ENCODE assay signal across 9 cellular contexts in the genomic region with DNA sequence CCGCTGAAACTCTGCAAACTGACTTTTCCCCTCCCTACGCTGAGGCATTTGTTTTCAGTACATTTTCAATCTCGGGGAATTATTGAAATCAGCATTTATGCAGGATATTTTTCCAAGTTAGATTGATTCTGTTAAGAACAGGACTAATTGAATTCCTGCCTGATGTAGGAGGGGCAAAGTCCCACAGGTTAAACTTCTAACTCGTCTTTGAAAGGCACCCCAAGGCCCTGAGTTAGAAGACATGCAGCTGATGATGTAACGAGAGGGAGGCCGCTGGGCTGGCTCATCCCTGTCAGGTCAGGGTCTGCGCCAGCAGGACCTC.
DNase-seq lines count a peak whose midpoint lies in the region; ATAC-seq, FAIRE-seq and TF ChIP-seq lines count a peak whose summit lies in the region.
"Had no signal": no experiment of that assay in that cellular context is flagged by ENCODE, and none has a peak within 500 bp of the region (broad histone marks: within the 10 kb centered on the region; RNA-seq: fewer than 3 reads in every experiment).

No MANE protein-coding gene starts in this region.

- H4K8ac ChIP-seq in IMR-90 (ENCODE audit: low read depth in 2 of 2, low read length in 2 of 2), result no peak overlapping the region

- no peak overlapping the region for H4K91ac ChIP-seq in IMR-90 (ENCODE audit: insufficient read depth, low read depth, low read length)

- no peak overlapping the region for H2AK5ac ChIP-seq in IMR-90 (ENCODE audit: low read depth, low read length)

- no peak overlapping the region for H3K4me3 Mint-ChIP-seq in CD8-positive, alpha-beta T cell
- H3K4me3 Mint-ChIP-seq in astrocyte (ENCODE audit: unreplicated experiment), result no peak overlapping the region
- H3K4me3 Mint-ChIP-seq in osteocyte (ENCODE audit: unreplicated experiment), result no peak overlapping the region

- peaks cover 49% of the 10 kb centered on the region for H3K36me3 ChIP-seq in CD8-positive, alpha-beta T cell (ENCODE audit: insufficient read depth, low read length)
- H3K36me3 ChIP-seq in IMR-90 (ENCODE audit: control insufficient read depth, insufficient read depth, low read length), result no peaks in the 10 kb centered on the region
- no peaks in the 10 kb centered on the region for H3K36me3 ChIP-seq in astrocyte (ENCODE audit: insufficient read depth, low read length)
- no peaks in the 10 kb centered on the region for H3K36me3 ChIP-seq in thyroid gland
- H3K36me3 ChIP-seq: uterus had no signal

- H2BK20ac ChIP-seq in IMR-90 (ENCODE audit: low read depth, low read length), result no peak overlapping the region

- TF ChIP-seq POLR2A in IMR-90 (IDR thresholded peaks at IDR 0.05; ENCODE audit: low read depth, low read length) (no peak), thyroid gland (IDR thresholded peaks at IDR 0.05) (no peak)

- H3K56ac ChIP-seq in IMR-90 (ENCODE audit: extremely low read depth, insufficient read depth, low read length), result no peak overlapping the region

- H3K27ac ChIP-seq in CD8-positive, alpha-beta T cell (ENCODE audit: low read depth, low read length), result no peak overlapping the region
- H3K27ac ChIP-seq in IMR-90 (ENCODE audit: insufficient read depth, low read length) (no peak overlapping the region), astrocyte (ENCODE audit: low read depth, low read length) (no peak overlapping the region), thyroid gland (no peak overlapping the region)
- H3K27ac ChIP-seq: uterus had no signal

- no TSS peak for BruUV-seq in IMR-90 (replicated peaks; lab: Mats Ljungman, UMichigan)

- peaks cover 13% of the 10 kb centered on the region for H3K4me1 ChIP-seq in CD8-positive, alpha-beta T cell (ENCODE audit: insufficient read depth, low read length)
- H3K4me1 ChIP-seq in IMR-90 (ENCODE audit: control insufficient read depth, insufficient read depth, low read length), result no peaks in the 10 kb centered on the region
- no peaks in the 10 kb centered on the region for H3K4me1 ChIP-seq in astrocyte (ENCODE audit: insufficient read depth, low read length)
- peaks cover 0 to 11% of the 10 kb centered on the region in 2 donors for H3K4me1 ChIP-seq in thyroid gland
- H3K4me1 ChIP-seq: uterus had no signal

- H3K79me2 ChIP-seq in astrocyte (ENCODE audit: insufficient read depth, low read length), result no peaks in the 10 kb centered on the region

- POLR2A ChIA-PET in CD8-positive, alpha-beta T cell (lab: Charles Lee), result interaction anchor here (0.7 to 1.3 kb wide), 3 partner anchors 94 to 200 kb away, joined by 3 to 4 read pairs (median 3); no protein-coding TSS in a partner anchor
- POLR2A ChIA-PET in IMR-90 (lab: Charles Lee; ENCODE audit: unreplicated experiment), result no interaction called here

- peak overlapping the region; percentile 77 for H3K27ac Mint-ChIP-seq in CD8-positive, alpha-beta T cell
- H3K27ac Mint-ChIP-seq in astrocyte (ENCODE audit: unreplicated experiment) (peak overlapping the region; percentile 8), osteocyte (ENCODE audit: unreplicated experiment) (no peak overlapping the region)

- TF ChIP-seq CTCF in CD8-positive, alpha-beta T cell (IDR thresholded peaks at IDR 0.05), result no peak
- TF ChIP-seq CTCF in IMR-90 (conservative IDR thresholded peaks at IDR 0.05; ENCODE audit: low read depth, low read length), result no peak
- no peak for TF ChIP-seq CTCF in astrocyte (IDR thresholded peaks at IDR 0.05; ENCODE audit: insufficient read depth, low read depth, low read length)
- peak; percentile 7 for TF ChIP-seq CTCF in osteocyte (IDR thresholded peaks at IDR 0.05)
- TF ChIP-seq CTCF in thyroid gland (IDR thresholded peaks at IDR 0.05), result peak in 1 of 6 experiments; percentile 6

- no peak overlapping the region for H2BK15ac ChIP-seq in IMR-90 (ENCODE audit: low read depth, low read length)

- H3K27me3 ChIP-seq in CD8-positive, alpha-beta T cell (ENCODE audit: insufficient read depth, low read length), result no peaks in the 10 kb centered on the region
- H3K27me3 ChIP-seq in IMR-90 (ENCODE audit: control insufficient read depth, insufficient read depth, low read length) (no peaks in the 10 kb centered on the region; the same call in 1 of the 2 replicates), astrocyte (ENCODE audit: insufficient read depth, low read length) (no peaks in the 10 kb centered on the region), thyroid gland (no peaks in the 10 kb centered on the region)
- H3K27me3 ChIP-seq: uterus had no signal

- H3K23ac ChIP-seq in IMR-90 (ENCODE audit: low read depth, low read length), result no peak overlapping the region

- H3K4ac ChIP-seq in IMR-90 (ENCODE audit: low read depth, low read length), result no peak overlapping the region

- no peak overlapping the region for H2AK9ac ChIP-seq in IMR-90 (replicated peaks; ENCODE audit: low read depth, low read length, poor library complexity)

- no peak overlapping the region for H2BK5ac ChIP-seq in IMR-90 (ENCODE audit: low read depth, low read length, poor library complexity, severe bottlenecking)

- no peaks in the 10 kb centered on the region for H3K9me3 Mint-ChIP-seq in CD8-positive, alpha-beta T cell
- no peaks in the 10 kb centered on the region for H3K9me3 Mint-ChIP-seq in astrocyte (ENCODE audit: unreplicated experiment)
- H3K9me3 Mint-ChIP-seq in osteocyte (ENCODE audit: unreplicated experiment), result no peaks in the 10 kb centered on the region

- no peak for FAIRE-seq in astrocyte (lab: Jason Lieb, UNC)

- intact Hi-C loops in CD8-positive, alpha-beta T cell (cut with DNase I, micrococcal nuclease), result loop anchor here (1.0 to 10.0 kb wide), 4 partner anchors 98 to 1936 kb away; no protein-coding TSS in a partner anchor
- intact Hi-C loops in IMR-90 (cut with micrococcal nuclease) (loop anchor here (1.0 to 5.0 kb wide), 6 partner anchors 201 to 1940 kb away; no protein-coding TSS in a partner anchor), thyroid gland (cut with DNase I) (no loop called here)

- H3K18ac ChIP-seq in IMR-90 (ENCODE audit: low read depth, low read length), result no peak overlapping the region

- no peak for DNase-seq in CD8-positive, alpha-beta T cell
- no peak for DNase-seq in IMR-90
- DNase-seq in astrocyte (ENCODE audit: low read depth), result no peak
- DNase-seq in osteocyte (ENCODE audit: extremely low spot score, unreplicated experiment), result no peak
- DNase-seq in activated CD8-positive, alpha-beta memory T cell treated with anti-CD3 and anti-CD28 coated beads, Interleukin-2, amount 50 U/mL, for 4 hours, result no peak
- no peak for DNase-seq in T-helper 2 cell
- no peak for DNase-seq in thyroid gland
- DNase-seq: NCI-H1436 treated with DMSO at 0.1 percent for 48 hours had no signal

- H3K36me3 Mint-ChIP-seq in CD8-positive, alpha-beta T cell, result peaks cover 93% of the 10 kb centered on the region
- H3K36me3 Mint-ChIP-seq in astrocyte (ENCODE audit: low read depth, unreplicated experiment) (peaks cover 7% of the 10 kb centered on the region), osteocyte (ENCODE audit: unreplicated experiment) (peaks cover 8% of the 10 kb centered on the region)

- H3K4me3 ChIP-seq in CD8-positive, alpha-beta T cell (ENCODE audit: low read depth, low read length), result no peak overlapping the region
- H3K4me3 ChIP-seq in IMR-90 (ENCODE audit: insufficient read depth, low read depth, low read length), result no peak overlapping the region
- H3K4me3 ChIP-seq in astrocyte (ENCODE audit: insufficient read depth, low read depth, low read length), result no peak overlapping the region
- H3K4me3 ChIP-seq in thyroid gland (replicated peaks in 1 of 3), result no peak overlapping the region
- H3K4me3 ChIP-seq: uterus had no signal

- no peaks in the 10 kb centered on the region for H3K9me1 ChIP-seq in IMR-90 (ENCODE audit: insufficient read depth, low read length)

- H3K79me1 ChIP-seq in IMR-90 (ENCODE audit: low read depth in 1 of 2, low read length in 2 of 2), result no peaks in the 10 kb centered on the region

- H3K9ac ChIP-seq in IMR-90 (ENCODE audit: low read depth, low read length) (no peak overlapping the region), astrocyte (ENCODE audit: low read length) (no peak overlapping the region)

- no peak overlapping the region for H3K14ac ChIP-seq in IMR-90 (replicated peaks; ENCODE audit: low read depth, low read length)

- H2AFZ ChIP-seq in IMR-90 (replicated peaks; ENCODE audit: low read length, poor library complexity) (peak overlapping the region; percentile 40), astrocyte (ENCODE audit: low read depth, low read length) (peak overlapping the region; percentile 62)

- dilution Hi-C loops in IMR-90 (cut with HindIII; ENCODE audit: low sequenced_read_pairs, unreplicated experiment), result no loop called here

- CTCF ChIA-PET in CD8-positive, alpha-beta T cell (lab: Charles Lee), result interaction anchor here (0.7 to 5.6 kb wide), 15 partner anchors 8 to 162 kb away, joined by 3 to 81 read pairs (median 4); no protein-coding TSS in a partner anchor
- CTCF ChIA-PET in IMR-90 (lab: Yijun Ruan, JAX), result interaction anchor here (1.4 to 2.0 kb wide), 2 partner anchors 124 to 1928 kb away, joined by 3 to 8 read pairs; no protein-coding TSS in a partner anchor

- in situ Hi-C loops in IMR-90 (cut with MboI; ENCODE audit: low sequenced_read_pairs), result loop anchor here (10.0 kb wide), 2 partner anchors 1666 to 1936 kb away; no protein-coding TSS in a partner anchor

- TF ChIP-seq RAD21 in IMR-90 (IDR thresholded peaks at IDR 0.05; ENCODE audit: low read length), result no peak

- ATAC-seq in CD8-positive, alpha-beta T cell, result no peak
- ATAC-seq in IMR-90 (ENCODE audit: low read depth), result no peak

- no peak overlapping the region for H3K4me2 ChIP-seq in IMR-90 (ENCODE audit: low read depth, low read length)
- peak overlapping the region; percentile 38 for H3K4me2 ChIP-seq in astrocyte (ENCODE audit: low read length)

- H4K5ac ChIP-seq in IMR-90 (ENCODE audit: low read depth, low read length), result no peak overlapping the region

- no peaks in the 10 kb centered on the region for H3K27me3 Mint-ChIP-seq in CD8-positive, alpha-beta T cell (ENCODE audit: low read depth)
- H3K27me3 Mint-ChIP-seq in astrocyte (ENCODE audit: low read depth, unreplicated experiment) (no peaks in the 10 kb centered on the region), osteocyte (ENCODE audit: unreplicated experiment) (no peaks in the 10 kb centered on the region)

- H3K9me3 ChIP-seq in CD8-positive, alpha-beta T cell (ENCODE audit: low read length), result no peaks in the 10 kb centered on the region
- H3K9me3 ChIP-seq in IMR-90 (ENCODE audit: control insufficient read depth, insufficient read depth, low read length), result no peaks in the 10 kb centered on the region
- H3K9me3 ChIP-seq in astrocyte (ENCODE audit: insufficient read depth, low read depth, low read length), result no peaks in the 10 kb centered on the region
- H3K9me3 ChIP-seq in thyroid gland, result no peaks in the 10 kb centered on the region
- H3K9me3 ChIP-seq: uterus had no signal

- H2BK120ac ChIP-seq in IMR-90 (ENCODE audit: low read depth, low read length), result no peak overlapping the region

- 60% methylated on average over 3 of the region's 7 CpGs; no CpG with 5 or more reads in 1 of the 2 experiments for WGBS in IMR-90 (ENCODE audit: extremely low coverage in 2 of 2, insufficient read length in 1 of 2), 2 experiments
- 44 to 48% methylated on average over 7 of the region's 7 CpGs for WGBS in thyroid gland, 2 donors

- H4K20me1 ChIP-seq in IMR-90 (ENCODE audit: insufficient read depth, low read length) (no peaks in the 10 kb centered on the region), astrocyte (ENCODE audit: insufficient read depth, low read length) (no peaks in the 10 kb centered on the region)

- peaks cover 63% of the 10 kb centered on the region for H3K4me1 Mint-ChIP-seq in CD8-positive, alpha-beta T cell (ENCODE audit: low read depth)
- H3K4me1 Mint-ChIP-seq in astrocyte (ENCODE audit: low read depth, unreplicated experiment) (peaks cover 6% of the 10 kb centered on the region), osteocyte (ENCODE audit: unreplicated experiment) (peaks cover 6% of the 10 kb centered on the region)
